ENCODE assay signal across 1 cellular context in genomic region chr2:200125463-200125862, GRCh38.
TF ChIP-seq lines count a peak whose summit lies in the region.

No MANE protein-coding gene starts in this region.

TF ChIP-seq in HepG2, 621 proteins besides CTCF, POLR2A, EP300 and RAD21 (continued from another document):
- TF ChIP-seq ZNF609 (CRISPR knock-in tag; IDR thresholded peaks at IDR 0.05; ENCODE audit: borderline replicate concordance) (no peak), ZNF230 (CRISPR knock-in tag; IDR thresholded peaks at IDR 0.05) (0 out of 2 replicates have a peak, but pooled peaks have one; percentile 1), ZNF605 (CRISPR knock-in tag; IDR thresholded peaks at IDR 0.05) (0 out of 2 replicates have a peak, but pooled peaks have one; percentile 0), SP140L (CRISPR knock-in tag; IDR thresholded peaks at IDR 0.05; ENCODE audit: borderline replicate concordance) (no peak), TBP (CRISPR knock-in tag; IDR thresholded peaks at IDR 0.05) (no peak), ZC3H4 (CRISPR knock-in tag; IDR thresholded peaks at IDR 0.05; ENCODE audit: borderline replicate concordance) (no peak), ZNF558 (CRISPR knock-in tag; IDR thresholded peaks at IDR 0.05; ENCODE audit: borderline replicate concordance) (no peak), HNRNPH1 (optimal IDR thresholded peaks at IDR 0.05; ENCODE audit: low read depth, low read length) (no peak), ZNF30 (CRISPR knock-in tag; IDR thresholded peaks at IDR 0.05) (no peak), MEF2D (CRISPR knock-in tag; IDR thresholded peaks at IDR 0.05) (no peak), E2F5 (CRISPR knock-in tag; conservative IDR thresholded peaks at IDR 0.05) (no peak), TMF1 (CRISPR knock-in tag; IDR thresholded peaks at IDR 0.05; ENCODE audit: low read depth) (no peak), RELA (CRISPR knock-in tag; IDR thresholded peaks at IDR 0.05) (no peak), IKZF5 (CRISPR knock-in tag; IDR thresholded peaks at IDR 0.05) (no peak), ZBTB33 (CRISPR knock-in tag; IDR thresholded peaks at IDR 0.05) (no peak), CBX5 (CRISPR knock-in tag; IDR thresholded peaks at IDR 0.05; ENCODE audit: borderline replicate concordance) (no peak), ZNF234 (CRISPR knock-in tag; conservative IDR thresholded peaks at IDR 0.05) (no peak), NFIC (IDR thresholded peaks at IDR 0.05; ENCODE audit: low read length) (no peak), SP4 (CRISPR knock-in tag; IDR thresholded peaks at IDR 0.05) (peak; percentile 31; the same call in 1 of the 2 replicates)
